ENCODE assay signal across 10 cellular contexts in genomic region chr19:53076984-53077383, GRCh38. TPM values are rescaled to one million over a fixed set of nuclear protein-coding genes. Genes with fewer than 3 reads are reported as not detected.
DNase-seq lines count a peak whose midpoint lies in the region; ATAC-seq and TF ChIP-seq lines count a peak whose summit lies in the region.
"Had no signal": no experiment of that assay in that cellular context is flagged by ENCODE, and none has a peak within 500 bp of the region (broad histone marks: within the 10 kb centered on the region; RNA-seq: fewer than 3 reads in every experiment).

No MANE protein-coding gene starts in this region.

- H3K4me1 Mint-ChIP-seq in activated naive CD4-positive, alpha-beta T cell treated with anti-CD3 and anti-CD28 coated beads for 36 hours (ENCODE audit: low read depth): no peaks in the 10 kb centered on the region

- H3K27me3 ChIP-seq in left lung: no peaks in the 10 kb centered on the region
- no peaks in the 10 kb centered on the region for H3K27me3 ChIP-seq in upper lobe of right lung

- peak; percentile 49 to 58 for TF ChIP-seq CTCF in left lung (IDR thresholded peaks at IDR 0.05)
- TF ChIP-seq CTCF in upper lobe of right lung (IDR thresholded peaks at IDR 0.05): peak; percentile 58
- no peak for TF ChIP-seq CTCF in RWPE1 (conservative IDR thresholded peaks at IDR 0.05; ENCODE audit: low read depth)

- no peak overlapping the region for H3K4me3 ChIP-seq in left lung
- H3K4me3 ChIP-seq in upper lobe of right lung: no peak overlapping the region

- peaks cover 96% of the 10 kb centered on the region for H3K36me3 Mint-ChIP-seq in activated naive CD4-positive, alpha-beta T cell treated with anti-CD3 and anti-CD28 coated beads for 36 hours (ENCODE audit: low read depth)
- H3K36me3 Mint-ChIP-seq in activated naive CD4-positive, alpha-beta T cell treated with anti-CD3 and anti-CD28 coated beads, Interleukin-2, amount 50 U/mL, for 72 hours: peaks cover 94 to 100% of the 10 kb centered on the region in 2 donors

- intact Hi-C loops in activated naive CD4-positive, alpha-beta T cell treated with anti-CD3 and anti-CD28 coated beads for 36 hours (cut with micrococcal nuclease): no loop called here
- intact Hi-C loops in left lung (cut with DNase I) (no loop called here), upper lobe of right lung (cut with DNase I) (no loop called here)

- H3K9me3 ChIP-seq in left lung: peaks cover 0 to 80% of the 10 kb centered on the region in 2 donors
- peaks cover 10% of the 10 kb centered on the region for H3K9me3 ChIP-seq in upper lobe of right lung

- no peaks in the 10 kb centered on the region for H3K27me3 Mint-ChIP-seq in activated naive CD4-positive, alpha-beta T cell treated with anti-CD3 and anti-CD28 coated beads for 36 hours (ENCODE audit: low read depth)
- H3K27me3 Mint-ChIP-seq: activated naive CD8-positive, alpha-beta T cell treated with anti-CD3 and anti-CD28 coated beads, Interleukin-2, amount 10 ng/mL, durations not matched to agents 7 days and 5 days; IgD-negative memory B cell had no signal

- H3K4me1 ChIP-seq in left lung (no peaks in the 10 kb centered on the region), upper lobe of right lung (no peaks in the 10 kb centered on the region)

- CTCF ChIA-PET in activated naive CD4-positive, alpha-beta T cell treated with anti-CD3 and anti-CD28 coated beads for 36 hours (lab: Charles Lee): no interaction called here
- CTCF ChIA-PET in RWPE1 (lab: Yijun Ruan, JAX): no interaction called here

- peaks cover 59% of the 10 kb centered on the region for H3K9me3 Mint-ChIP-seq in activated naive CD4-positive, alpha-beta T cell treated with anti-CD3 and anti-CD28 coated beads for 36 hours
- H3K9me3 Mint-ChIP-seq in activated naive CD4-positive, alpha-beta T cell treated with anti-CD3 and anti-CD28 coated beads, Interleukin-2, amount 50 U/mL, for 72 hours: peaks cover 51 to 55% of the 10 kb centered on the region in 2 donors

- DNase-seq in activated naive CD4-positive, alpha-beta T cell treated with anti-CD3 and anti-CD28 coated beads for 36 hours: peak; percentile 18
- DNase-seq in activated naive CD4-positive, alpha-beta T cell treated with anti-CD3 and anti-CD28 coated beads, Interleukin-2, amount 50 U/mL, for 72 hours (ENCODE audit: low spot score in 2 of 2): no peak
- peak; percentile 78 for DNase-seq in cerebellar cortex (ENCODE audit: low spot score)
- DNase-seq in left lung: no peak
- DNase-seq in upper lobe of right lung: no peak
- no peak for DNase-seq in NCI-H1436 (lab: John Stamatoyannopoulos, UW)
- DNase-seq in NCI-H2081 (lab: John Stamatoyannopoulos, UW): no peak
- DNase-seq in RWPE1 (ENCODE audit: low spot score): no peak
- DNase-seq: activated naive CD8-positive, alpha-beta T cell treated with anti-CD3 and anti-CD28 coated beads, Interleukin-2, amount 10 ng/mL, durations not matched to agents 7 days and 5 days had no signal

- H3K27ac ChIP-seq in left lung: no peak overlapping the region
- no peak overlapping the region for H3K27ac ChIP-seq in upper lobe of right lung
- no peak overlapping the region for H3K27ac ChIP-seq in RWPE1

- POLR2A ChIA-PET in RWPE1 (lab: Yijun Ruan, JAX; ENCODE audit: low non-redundant PET): no interaction called here

- H3K27ac Mint-ChIP-seq in activated naive CD4-positive, alpha-beta T cell treated with anti-CD3 and anti-CD28 coated beads for 36 hours: no peak overlapping the region
- H3K27ac Mint-ChIP-seq in activated naive CD4-positive, alpha-beta T cell treated with anti-CD3 and anti-CD28 coated beads, Interleukin-2, amount 50 U/mL, for 72 hours: no peak overlapping the region
- H3K27ac Mint-ChIP-seq: activated naive CD8-positive, alpha-beta T cell treated with anti-CD3 and anti-CD28 coated beads, Interleukin-2, amount 10 ng/mL, durations not matched to agents 7 days and 5 days; IgD-negative memory B cell had no signal

- ATAC-seq in activated naive CD4-positive, alpha-beta T cell treated with anti-CD3 and anti-CD28 coated beads, Interleukin-2, amount 50 U/mL, for 72 hours: no peak
- peak; percentile 76 for ATAC-seq in left lung
- ATAC-seq in upper lobe of right lung: peak; percentile 73

- H3K36me3 ChIP-seq in left lung (peaks cover 0 to 63% of the 10 kb centered on the region in 2 donors), upper lobe of right lung (peaks cover 43% of the 10 kb centered on the region)

- no peak overlapping the region for H3K4me3 Mint-ChIP-seq in activated naive CD4-positive, alpha-beta T cell treated with anti-CD3 and anti-CD28 coated beads for 36 hours
- H3K4me3 Mint-ChIP-seq: activated naive CD8-positive, alpha-beta T cell treated with anti-CD3 and anti-CD28 coated beads, Interleukin-2, amount 10 ng/mL, durations not matched to agents 7 days and 5 days; IgD-negative memory B cell had no signal

RNA-seq across cellular contexts. Expression of gene ZNF160, which starts 26.2 kb away (rescaled TPM):
- total RNA-seq in activated naive CD4-positive, alpha-beta T cell treated with anti-CD3 and anti-CD28 coated beads for 36 hours: 10 to 100 TPM; 23.5 to 25.2 TPM
- total RNA-seq in activated naive CD4-positive, alpha-beta T cell treated with anti-CD3 and anti-CD28 coated beads, Interleukin-2, amount 50 U/mL, for 72 hours: 10 to 100 TPM; 32.7 to 54.8 TPM
- total RNA-seq in left lung (10 to 100 TPM; 23.2 to 25.4 TPM), upper lobe of right lung (35.3 TPM)

RNA-seq across cellular contexts. Expression of gene ERVV-2, which starts 32.4 kb away (rescaled TPM):
- total RNA-seq in activated naive CD4-positive, alpha-beta T cell treated with anti-CD3 and anti-CD28 coated beads for 36 hours: not detected
- total RNA-seq in activated naive CD4-positive, alpha-beta T cell treated with anti-CD3 and anti-CD28 coated beads, Interleukin-2, amount 50 U/mL, for 72 hours: not detected
- total RNA-seq in left lung: not detected
- total RNA-seq in upper lobe of right lung: not detected
- total RNA-seq: activated naive CD8-positive, alpha-beta T cell treated with anti-CD3 and anti-CD28 coated beads, Interleukin-2, amount 10 ng/mL, durations not matched to agents 7 days and 5 days had no signal

RNA-seq across cellular contexts. Expression of gene ZNF415, which starts 55.7 kb away (rescaled TPM):
- total RNA-seq in activated naive CD4-positive, alpha-beta T cell treated with anti-CD3 and anti-CD28 coated beads for 36 hours: 1 to 10 TPM in 1 of 2 experiments, under 1 TPM in 1; 0.74 to 1.0 TPM
- 1 to 10 TPM; 1.6 to 2.8 TPM for total RNA-seq in activated naive CD4-positive, alpha-beta T cell treated with anti-CD3 and anti-CD28 coated beads, Interleukin-2, amount 50 U/mL, for 72 hours
- total RNA-seq in left lung (1 to 10 TPM; 7.2 to 8.4 TPM), upper lobe of right lung (7.0 TPM)

Comparison
In these comparisons a context has a peak if more than half of its experiments do, and no peak if none do; other contexts are left out.
1. DNase-seq: peak in activated naive CD4-positive, alpha-beta T cell treated with anti-CD3 and anti-CD28 coated beads for 36 hours (single experiment) and cerebellar cortex (single experiment); none in activated naive CD4-positive, alpha-beta T cell treated with anti-CD3 and anti-CD28 coated beads, Interleukin-2, amount 50 U/mL, for 72 hours (0 of 2), left lung (0 of 2), upper lobe of right lung (single experiment), NCI-H1436 (single experiment), NCI-H2081 (0 of 2) and RWPE1 (single experiment).
2. ATAC-seq: peak in left lung (single experiment) and upper lobe of right lung (single experiment); none in activated naive CD4-positive, alpha-beta T cell treated with anti-CD3 and anti-CD28 coated beads, Interleukin-2, amount 50 U/mL, for 72 hours (0 of 2).